In the genomic region with DNA sequence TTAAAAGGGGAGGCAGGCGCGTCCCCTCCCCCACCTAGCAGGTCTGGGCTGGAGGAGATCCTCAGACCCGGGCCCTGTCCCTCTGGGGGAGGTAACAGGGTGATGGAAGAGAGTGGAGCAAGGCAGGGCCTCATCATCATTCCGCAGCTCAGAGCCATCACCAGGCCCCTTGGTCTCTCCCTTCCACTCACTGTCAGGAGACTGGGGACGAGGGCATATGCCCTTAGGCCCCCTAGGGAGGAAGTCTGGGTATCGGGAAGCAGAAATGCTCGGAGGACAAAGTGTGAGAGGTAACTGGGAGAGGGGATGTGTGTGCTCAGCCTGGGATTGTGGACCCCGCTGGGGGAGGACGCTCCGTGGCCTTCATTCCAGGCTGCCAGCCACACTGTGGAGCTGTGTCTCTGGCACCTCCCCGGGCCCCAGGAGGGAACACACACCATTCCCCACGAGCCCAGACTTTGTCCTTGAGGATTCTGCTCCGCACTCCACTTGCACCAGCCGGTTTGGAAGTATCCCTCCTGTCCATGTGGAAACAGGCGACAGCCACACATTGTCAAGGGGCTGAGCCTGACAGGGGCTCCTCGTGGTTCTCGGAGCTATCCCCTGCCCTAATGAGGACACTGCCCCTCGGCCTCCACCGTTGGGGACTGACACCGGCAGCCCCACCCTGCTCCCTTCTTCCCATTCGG, we compare ENCODE assay signal across 8 cellular contexts. TPM values are rescaled to one million over a fixed set of nuclear protein-coding genes. Genes with fewer than 3 reads are reported as not detected.
DNase-seq lines count a peak whose midpoint lies in the region; ATAC-seq and TF ChIP-seq lines count a peak whose summit lies in the region.

No MANE protein-coding gene starts in this region.

- no peaks in the 10 kb centered on the region for H3K9me2 ChIP-seq in OCI-LY1 (ENCODE audit: low read depth, low read length)

- no peak overlapping the region for H3K27ac Mint-ChIP-seq in endothelial cell (ENCODE audit: unreplicated experiment)

- H3K27me3 ChIP-seq in OCI-LY1 (ENCODE audit: insufficient read depth, low read length) (peaks cover 5% of the 10 kb centered on the region; the same call in 1 of the 2 replicates), neuron (ENCODE audit: insufficient read depth, low read length) (no peaks in the 10 kb centered on the region)

- H3K4me3 Mint-ChIP-seq in endothelial cell (ENCODE audit: unreplicated experiment) = peak overlapping the region; percentile 91

- peaks cover 26% of the 10 kb centered on the region for H3K4me1 Mint-ChIP-seq in endothelial cell (ENCODE audit: unreplicated experiment)

- H3K27me3 Mint-ChIP-seq in endothelial cell (ENCODE audit: unreplicated experiment) = peaks cover 9% of the 10 kb centered on the region

- H2AFZ ChIP-seq in OCI-LY1 (ENCODE audit: low read length) (no peak overlapping the region), neuron (ENCODE audit: low read depth, low read length) (peak overlapping the region; percentile 62)

- H3F3A ChIP-seq in OCI-LY1 (ENCODE audit: insufficient read depth, low read length) = no peaks in the 10 kb centered on the region

- H3K79me2 ChIP-seq in OCI-LY1 (ENCODE audit: insufficient read depth, low read length) = no peaks in the 10 kb centered on the region

- H3K36me3 Mint-ChIP-seq in endothelial cell (ENCODE audit: low read depth, unreplicated experiment) = peaks cover 28% of the 10 kb centered on the region

- H3K27ac ChIP-seq in OCI-LY1 (ENCODE audit: low read depth, low read length, poor library complexity, severe bottlenecking) = no peak overlapping the region

- peak overlapping the region; percentile 65 for H3K4me2 ChIP-seq in OCI-LY1 (ENCODE audit: low read length)

- H3K9me3 ChIP-seq in OCI-LY1 (ENCODE audit: low read length) (no peaks in the 10 kb centered on the region), neuron (ENCODE audit: low read length) (no peaks in the 10 kb centered on the region)

- TF ChIP-seq CTCF in OCI-LY1 (IDR thresholded peaks at IDR 0.05; ENCODE audit: low read length) (no peak), endothelial cell (IDR thresholded peaks at IDR 0.05; ENCODE audit: unreplicated experiment) (no peak)

- H3K9me3 Mint-ChIP-seq in endothelial cell (ENCODE audit: unreplicated experiment) = no peaks in the 10 kb centered on the region

- H3K36me3 ChIP-seq in OCI-LY1 (ENCODE audit: insufficient read depth, low read length) = peaks cover 20% of the 10 kb centered on the region
- peaks cover 26% of the 10 kb centered on the region for H3K36me3 ChIP-seq in neuron (ENCODE audit: insufficient read depth, low read length)

- H3K4me3 ChIP-seq in OCI-LY1 (ENCODE audit: low read depth, low read length, poor library complexity, severe bottlenecking) (peak overlapping the region; percentile 61), neuron (ENCODE audit: low read length) (peak overlapping the region; percentile 55)

- DNase-seq in GM03348 (ENCODE audit: low spot score) (peak; percentile 30), endothelial cell (ENCODE audit: low spot score) (no peak), LoVo (ENCODE audit: low spot score) (no peak)
- no peak for DNase-seq in stimulated activated naive CD4-positive, alpha-beta T cell treated with Interleukin-2 at 50 U/mL for 16 hours (lab: John Stamatoyannopoulos, UW)

- H4K20me1 ChIP-seq in OCI-LY1 (ENCODE audit: insufficient read depth, low read length) = no peaks in the 10 kb centered on the region

- peaks cover 12% of the 10 kb centered on the region for H3K4me1 ChIP-seq in OCI-LY1 (ENCODE audit: insufficient read depth, low read length, severe bottlenecking)
- H3K4me1 ChIP-seq in neuron (ENCODE audit: insufficient read depth, low read length) = peaks cover 28% of the 10 kb centered on the region

- peak overlapping the region; percentile 43; the same call in 1 of the 2 replicates for H3K9ac ChIP-seq in OCI-LY1 (ENCODE audit: low read length)

- ATAC-seq in HG03159 (IDR thresholded peaks at IDR 0.05; ENCODE audit: unreplicated experiment) (no peak), HG02938 (IDR thresholded peaks at IDR 0.05; ENCODE audit: unreplicated experiment) (no peak)

RNA-seq across cellular contexts. Expression of a gene that starts 0.8 kb away (rescaled TPM):
- 72.8 TPM for total RNA-seq in endothelial cell (ENCODE audit: unreplicated experiment)

RNA-seq across cellular contexts. Expression of a gene that starts 25.6 kb away (rescaled TPM):
- 2.1 TPM for total RNA-seq in endothelial cell (ENCODE audit: unreplicated experiment)
